ENCODE assay signal across 17 cellular contexts in the genomic region with DNA sequence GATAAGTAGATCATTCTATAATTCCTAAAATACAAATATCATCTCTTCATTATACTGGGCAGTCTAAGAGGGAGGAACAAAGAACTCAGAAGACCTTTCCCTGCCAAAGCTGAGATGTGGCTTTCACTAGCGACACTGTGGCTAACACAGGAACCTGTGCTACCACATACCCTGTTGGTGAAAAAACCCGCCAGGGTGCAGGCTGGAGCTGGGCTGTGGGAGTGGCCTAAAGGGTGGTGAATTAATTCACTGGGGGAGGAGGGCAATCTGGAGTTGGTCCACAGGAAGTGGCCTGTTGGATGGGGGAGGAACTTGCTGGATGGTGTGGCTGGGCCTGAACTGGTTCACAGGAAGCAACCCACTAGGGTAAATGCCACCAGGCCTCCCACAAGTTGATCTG. TPM values are rescaled to one million over a fixed set of nuclear protein-coding genes. Genes with fewer than 3 reads are reported as not detected.
A peak's percentile ranks its signal among the peaks of the same experiment; 100 is the strongest.
DNase-seq lines count a peak whose midpoint lies in the region; ATAC-seq, FAIRE-seq and TF ChIP-seq lines count a peak whose summit lies in the region.
"Had no signal": no experiment of that assay in that cellular context is flagged by ENCODE, and none has a peak within 500 bp of the region (broad histone marks: within the 10 kb centered on the region; RNA-seq: fewer than 3 reads in every experiment).

No MANE protein-coding gene starts in this region.

- intact Hi-C loops in natural killer cell (cut with micrococcal nuclease) = loop anchor here (2.0 to 5.0 kb wide), 2 partner anchors 43 to 332 kb away; no protein-coding TSS in a partner anchor

- no peaks in the 10 kb centered on the region for H3K4me1 ChIP-seq in A549
- H3K4me1 ChIP-seq: Peyer's patch had no signal

- no peak for TF ChIP-seq CTCF in A549 (IDR thresholded peaks at IDR 0.05)
- no peak for TF ChIP-seq CTCF in C4-2B (conservative IDR thresholded peaks at IDR 0.05)
- TF ChIP-seq CTCF in natural killer cell (IDR thresholded peaks at IDR 0.05) = no peak

- H3K4me1 Mint-ChIP-seq in natural killer cell = peaks cover 27 to 42% of the 10 kb centered on the region in 2 donors
- H3K4me1 Mint-ChIP-seq: B cell, GM23338 had no signal

- H3K9me3 ChIP-seq in A549 = peaks cover 98% of the 10 kb centered on the region

- POLR2A ChIA-PET in A549 (lab: Yijun Ruan, JAX) = no interaction called here

- 94% methylated on average over 2 of the region's 2 CpGs for WGBS in A549 (ENCODE audit: missing lambda C conversion rate)

- no peak overlapping the region for H3K4me2 ChIP-seq in A549
- H3K4me2 ChIP-seq: GM23338 had no signal

- no peak overlapping the region for H3K4me3 ChIP-seq in A549
- H3K4me3 ChIP-seq: Peyer's patch had no signal

- peak overlapping the region; percentile 84 to 87 for H3K27ac Mint-ChIP-seq in natural killer cell
- H3K27ac Mint-ChIP-seq: B cell, GM23338 had no signal

- no peak for TF ChIP-seq RAD21 in A549 (conservative IDR thresholded peaks at IDR 0.05 in 1 of 2, IDR thresholded peaks at IDR 0.05 in 1 of 2)

- ATAC-seq in A549 = no peak
- peak; percentile 97 to 99 (median 98) for ATAC-seq in natural killer cell
- ATAC-seq in GM18498 (IDR thresholded peaks at IDR 0.05; ENCODE audit: unreplicated experiment) = no peak
- no peak for ATAC-seq in HG02759 (IDR thresholded peaks at IDR 0.05; ENCODE audit: unreplicated experiment)
- ATAC-seq in GM19324 (IDR thresholded peaks at IDR 0.05; ENCODE audit: low FRiP score, unreplicated experiment) = no peak
- ATAC-seq: GM23338 had no signal

- H3K36me3 Mint-ChIP-seq in natural killer cell = peaks cover 57% of the 10 kb centered on the region

- peaks cover 10 to 22% of the 10 kb centered on the region in 2 donors for H3K9me3 Mint-ChIP-seq in natural killer cell

- CTCF ChIA-PET in A549 (lab: Yijun Ruan, JAX) = interaction anchor here (0.6 kb wide), 1 partner anchor 1371 kb away, joined by 3 read pairs; no protein-coding TSS in a partner anchor

- FAIRE-seq in A549 (lab: Jason Lieb, UNC) (no peak), urothelium cell line (lab: Jason Lieb, UNC) (no peak)

- TF ChIP-seq POLR2A in A549 (IDR thresholded peaks at IDR 0.05; ENCODE audit: low read length) = no peak

- H3K27me3 Mint-ChIP-seq in natural killer cell (ENCODE audit: low read depth in 2 of 2) = no peaks in the 10 kb centered on the region
- H3K27me3 Mint-ChIP-seq: B cell had no signal

- H3K27ac ChIP-seq in A549 = no peak overlapping the region
- H3K27ac ChIP-seq in C4-2B = peak overlapping the region; percentile 28; the same call in 1 of the 2 replicates
- H3K27ac ChIP-seq: Peyer's patch had no signal

- TF ChIP-seq EP300 in A549 (IDR thresholded peaks at IDR 0.05) = no peak

- H3K4me3 Mint-ChIP-seq in natural killer cell = peak overlapping the region; percentile 74
- H3K4me3 Mint-ChIP-seq: B cell, GM23338 had no signal

- DNase-seq in A549 (ENCODE audit: low read depth in 1 of 2, low spot score in 1 of 2) (no peak), dedifferentiated amniotic fluid mesenchymal stem cell (ENCODE audit: extremely low spot score) (peak; percentile 8), natural killer cell (peak; percentile 72), urothelium cell line (ENCODE audit: low spot score) (no peak)
- DNase-seq: GF-D8, Karpas-422, NCI-H187 treated with DMSO at 0.1 percent for 48 hours, NCI-H446, NCI-H774, Peyer's patch, SHP77 had no signal

TF ChIP-seq in A549, 52 proteins besides CTCF, POLR2A, EP300 and RAD21:
- TF ChIP-seq GATA3 (IDR thresholded peaks at IDR 0.05; ENCODE audit: borderline replicate concordance) (no peak), E2F6 (IDR thresholded peaks at IDR 0.05; ENCODE audit: borderline replicate concordance, low read depth) (0 out of 2 replicates have a peak, but pooled peaks have one; percentile 4), BCL3 (IDR thresholded peaks at IDR 0.05) (no peak)

RNA-seq across cellular contexts. Expression of gene ZNF594, which starts 7.4 kb away (rescaled TPM):
- polyA plus RNA-seq in A549 (2011; rRNA removed) = 3.8 and 4.3 TPM in 2 replicates
- polyA plus RNA-seq in A549 (2012; cell fraction: cytosol; rRNA removed) = 1.1 and 1.6 TPM in 2 replicates
- polyA plus RNA-seq in A549 (2012; cell fraction: nucleus; rRNA removed) = 2.3 and 2.5 TPM in 2 replicates
- polyA plus RNA-seq in A549 (2017; fragmentation: RNase III; extraction: RNeasy Plus Mini Kit Qiagen cat#74134 plus additional on column Dnase treatment) = 2.2 to 2.7 TPM (median 2.3 TPM) in 3 replicates
- 2.6 and 3.4 TPM in 2 replicates for polyA minus RNA-seq in A549 (2011; rRNA and poly(A)+ RNA removed)
- 1 to 10 TPM; 5.1 to 7.9 (median 6.1) TPM for total RNA-seq in natural killer cell

RNA-seq across cellular contexts. Expression of gene SCIMP, which starts 50.4 kb away (rescaled TPM):
- polyA plus RNA-seq in A549 (2011; rRNA removed) (not detected in 2 replicates), A549 (2017; fragmentation: RNase III; extraction: RNeasy Plus Mini Kit Qiagen cat#74134 plus additional on column Dnase treatment) (not detected in 3 replicates)
- not detected in 2 replicates for polyA plus RNA-seq in A549 (2012; cell fraction: cytosol; rRNA removed)
- polyA plus RNA-seq in A549 (2012; cell fraction: nucleus; rRNA removed) = not detected in 2 replicates
- not detected in 2 replicates for polyA minus RNA-seq in A549 (2011; rRNA and poly(A)+ RNA removed)
- 1 to 10 TPM; 3.9 to 10.0 (median 8.0) TPM for total RNA-seq in natural killer cell
- total RNA-seq: GM23338 had no signal

Comparison
In these comparisons a context has a peak if more than half of its experiments do, and no peak if none do; other contexts are left out.
1. ATAC-seq: peak in natural killer cell (3 of 3); none in A549 (0 of 2), GM18498 (single experiment), HG02759 (single experiment) and GM19324 (single experiment).
2. DNase-seq: peak in dedifferentiated amniotic fluid mesenchymal stem cell (single experiment) and natural killer cell (single experiment); none in A549 (0 of 2) and urothelium cell line (single experiment).